Comparison of ENCODE assay signal across 13 cellular contexts in the genomic region with DNA sequence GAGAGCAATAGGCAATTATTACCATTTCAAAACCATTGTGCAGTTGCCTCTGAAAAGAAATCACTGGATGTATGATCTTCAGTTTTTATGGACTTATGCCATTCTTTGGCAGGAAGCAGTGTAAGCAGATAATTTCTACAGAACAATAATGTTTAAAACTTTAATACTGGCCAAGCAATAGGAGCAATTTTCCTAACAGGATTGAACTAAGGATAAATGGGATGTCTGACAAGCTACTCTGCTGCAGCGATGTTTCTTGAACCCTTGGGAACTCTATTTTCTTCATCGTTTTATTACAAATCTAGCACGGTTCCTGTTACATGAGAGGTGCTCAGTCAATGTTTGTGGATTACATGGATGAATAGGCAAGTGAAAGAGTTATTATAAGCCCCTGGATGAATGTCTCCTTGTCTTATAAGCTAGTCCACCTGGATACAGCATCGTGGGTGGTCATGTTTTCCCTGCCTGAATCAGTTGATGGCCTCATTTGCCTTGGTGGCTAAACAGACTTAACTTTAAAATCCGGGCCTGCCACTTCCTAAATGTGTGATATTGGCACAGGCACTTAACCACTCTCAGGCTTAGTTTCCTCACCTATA.
DNase-seq lines count a peak whose midpoint lies in the region; ATAC-seq lines count a peak whose summit lies in the region.
"Had no signal": no experiment of that assay in that cellular context is flagged by ENCODE, and none has a peak within 500 bp of the region (broad histone marks: within the 10 kb centered on the region; RNA-seq: fewer than 3 reads in every experiment).

No MANE protein-coding gene starts in this region.

- H3K79me2 ChIP-seq in Karpas-422 (ENCODE audit: low read length) = no peaks in the 10 kb centered on the region

- no peaks in the 10 kb centered on the region for H3K79me1 ChIP-seq in mesenchymal stem cell (replicated peaks; ENCODE audit: low read length, poor library complexity, severe bottlenecking)

- H2BK12ac ChIP-seq in mesenchymal stem cell (ENCODE audit: low read length in 2 of 2) = no peak overlapping the region

- no peak overlapping the region for H4K8ac ChIP-seq in mesenchymal stem cell (ENCODE audit: low read length)

- DNase-seq in DMS53 (lab: John Stamatoyannopoulos, UW) (peak; percentile 54), NCI-H146 treated with DMSO at 0.1 percent for 48 hours (lab: John Stamatoyannopoulos, UW; ENCODE audit: unreplicated experiment) (peak; percentile 82), NCI-H446 (lab: John Stamatoyannopoulos, UW) (peak; percentile 43 to 65), glomerular visceral epithelial cell (ENCODE audit: extremely low spot score) (peak; percentile 23), mesenchymal stem cell (no peak), Karpas-422 (no peak)
- DNase-seq: activated CD4-positive, alpha-beta T cell treated with anti-CD3 and anti-CD28 coated beads for 4 hours; effector CD8-positive, alpha-beta T cell; mammary epithelial cell; retina; testis had no signal

- no peaks in the 10 kb centered on the region for H3K4me1 ChIP-seq in mesenchymal stem cell (ENCODE audit: control insufficient read depth, insufficient read depth, low read depth, low read length)
- H3K4me1 ChIP-seq in Karpas-422 (ENCODE audit: low read length) = no peaks in the 10 kb centered on the region

- no peak overlapping the region for H2BK5ac ChIP-seq in mesenchymal stem cell (ENCODE audit: low read depth, low read length, poor library complexity, severe bottlenecking)

- no peak overlapping the region for H3K4me3 ChIP-seq in mesenchymal stem cell (ENCODE audit: insufficient read depth in 1 of 2, low read depth in 1 of 2, low read length in 2 of 2)
- no peak overlapping the region for H3K4me3 ChIP-seq in Karpas-422 (ENCODE audit: low read length)
- H3K4me3 ChIP-seq: testis had no signal

- H4K91ac ChIP-seq in mesenchymal stem cell (ENCODE audit: low read length) = no peak overlapping the region

- no peak overlapping the region for H3K23ac ChIP-seq in mesenchymal stem cell (ENCODE audit: low read length in 2 of 2)

- H3K36me3 ChIP-seq in mesenchymal stem cell (ENCODE audit: control insufficient read depth in 1 of 2, insufficient read depth in 2 of 2, low read depth in 1 of 2, low read length in 2 of 2) (no peaks in the 10 kb centered on the region), Karpas-422 (ENCODE audit: insufficient read depth, low read length) (no peaks in the 10 kb centered on the region)

- no peak overlapping the region for H3K27ac ChIP-seq in mesenchymal stem cell (ENCODE audit: low read length, poor library complexity, severe bottlenecking)
- H3K27ac ChIP-seq in Karpas-422 (ENCODE audit: low read length) = no peak overlapping the region
- H3K27ac ChIP-seq: testis had no signal

- no peak overlapping the region for H3K14ac ChIP-seq in mesenchymal stem cell (ENCODE audit: low read length in 2 of 2)

- H2AFZ ChIP-seq in mesenchymal stem cell (ENCODE audit: low read depth, low read length) (no peak overlapping the region), Karpas-422 (ENCODE audit: low read length) (no peak overlapping the region)

- ATAC-seq in GM18867 (IDR thresholded peaks at IDR 0.05; ENCODE audit: unreplicated experiment) (no peak), HG03280 (IDR thresholded peaks at IDR 0.05; ENCODE audit: unreplicated experiment) (no peak)

- 89% methylated on average over 5 of the region's 5 CpGs for WGBS in mesenchymal stem cell

- no peak overlapping the region for H3K9ac ChIP-seq in mesenchymal stem cell (ENCODE audit: low read length)
- H3K9ac ChIP-seq in Karpas-422 (ENCODE audit: low read length) = no peak overlapping the region

- peaks cover 0 to 3% of the 10 kb centered on the region in 2 experiments for H3K27me3 ChIP-seq in mesenchymal stem cell (ENCODE audit: control insufficient read depth in 1 of 2, insufficient read depth in 1 of 2, low read length in 2 of 2)
- H3K27me3 ChIP-seq in Karpas-422 (ENCODE audit: low read length) = no peaks in the 10 kb centered on the region
- H3K27me3 ChIP-seq: testis had no signal

- H3K4ac ChIP-seq in mesenchymal stem cell (ENCODE audit: low read depth in 1 of 2, low read length in 2 of 2) = no peak overlapping the region

- H3K9me3 ChIP-seq in mesenchymal stem cell (ENCODE audit: control insufficient read depth, low read length) (no peaks in the 10 kb centered on the region), Karpas-422 (ENCODE audit: low read length) (no peaks in the 10 kb centered on the region)
- H3K9me3 ChIP-seq: testis had no signal

- no peak overlapping the region for H2BK15ac ChIP-seq in mesenchymal stem cell (ENCODE audit: low read depth, poor library complexity, severe bottlenecking)

- no peak overlapping the region for H2AK5ac ChIP-seq in mesenchymal stem cell (ENCODE audit: low read length, severe bottlenecking)

- no peaks in the 10 kb centered on the region for H4K20me1 ChIP-seq in Karpas-422 (ENCODE audit: insufficient read depth, low read depth, low read length)

- H3K9me2 ChIP-seq in Karpas-422 (replicated peaks; ENCODE audit: insufficient read depth, low read length) = no peaks in the 10 kb centered on the region

- H2BK120ac ChIP-seq in mesenchymal stem cell (ENCODE audit: low read depth, low read length) = no peak overlapping the region

- no peak overlapping the region for H3K4me2 ChIP-seq in mesenchymal stem cell (ENCODE audit: low read length, poor library complexity, severe bottlenecking)
- no peak overlapping the region for H3K4me2 ChIP-seq in Karpas-422 (ENCODE audit: low read depth, low read length, poor library complexity, severe bottlenecking)

- no peak overlapping the region for H3K18ac ChIP-seq in mesenchymal stem cell (ENCODE audit: low read depth in 1 of 2, low read length in 2 of 2)

Comparison
In these comparisons a context has a peak if more than half of its experiments do, and no peak if none do; other contexts are left out.
1. DNase-seq: peak in DMS53 (single experiment), NCI-H146 treated with DMSO at 0.1 percent for 48 hours (single experiment), NCI-H446 (2 of 2) and glomerular visceral epithelial cell (single experiment); none in mesenchymal stem cell (single experiment) and Karpas-422 (single experiment).